In the genomic region with DNA sequence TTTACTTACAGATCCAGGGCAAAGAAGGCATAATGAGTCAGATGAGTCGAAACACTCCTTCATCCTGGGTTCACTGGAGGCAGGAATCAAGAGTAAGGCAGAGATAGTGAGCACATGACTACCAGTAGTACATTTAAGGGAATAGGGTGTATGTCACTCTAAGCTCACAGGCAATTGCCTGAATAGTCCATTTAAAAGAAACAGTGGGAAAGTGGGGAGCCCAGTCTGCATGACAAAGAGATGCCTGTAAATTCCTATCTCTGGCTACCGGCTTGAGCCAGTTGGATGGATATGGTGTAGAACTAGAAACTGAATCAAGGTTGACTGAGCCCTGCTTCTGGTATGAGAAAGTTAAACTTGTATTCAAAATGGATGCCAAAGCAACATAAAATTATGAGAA, we compare ENCODE assay signal across 21 cellular contexts.
DNase-seq lines count a peak whose midpoint lies in the region; ATAC-seq lines count a peak whose summit lies in the region.
"Had no signal": no experiment of that assay in that cellular context is flagged by ENCODE, and none has a peak within 500 bp of the region (broad histone marks: within the 10 kb centered on the region; RNA-seq: fewer than 3 reads in every experiment).

No MANE protein-coding gene starts in this region.

- peak overlapping the region; percentile 65 for H3K4me3 ChIP-seq in HUES64 (ENCODE audit: low read length)

- no peaks in the 10 kb centered on the region for H3K4me1 Mint-ChIP-seq in immature natural killer cell
- H3K4me1 Mint-ChIP-seq in stimulated activated naive B cell treated with anti-CD40 and anti-IgM and Interleukin-4, amounts not matched to agents 10 μg/mL and 1 μg/mL and 100 μg/mL, for 72 hours: no peaks in the 10 kb centered on the region

- no peak overlapping the region for H3K4me3 Mint-ChIP-seq in immature natural killer cell
- no peak overlapping the region for H3K4me3 Mint-ChIP-seq in stimulated activated naive B cell treated with anti-CD40 and anti-IgM and Interleukin-4, amounts not matched to agents 10 μg/mL and 1 μg/mL and 100 μg/mL, for 72 hours
- H3K4me3 Mint-ChIP-seq: CD4-positive, alpha-beta T cell had no signal

- H3K9me3 ChIP-seq in HUES64 (ENCODE audit: insufficient read depth, low read depth, low read length): no peaks in the 10 kb centered on the region
- H3K9me3 ChIP-seq: BE2C had no signal

- ATAC-seq in stimulated activated naive B cell treated with anti-CD40 and anti-IgM and Interleukin-4, amounts not matched to agents 10 μg/mL and 1 μg/mL and 100 μg/mL, for 72 hours (replicated peaks): no peak

- H3K27ac Mint-ChIP-seq in immature natural killer cell: no peak overlapping the region
- no peak overlapping the region for H3K27ac Mint-ChIP-seq in stimulated activated naive B cell treated with anti-CD40 and anti-IgM and Interleukin-4, amounts not matched to agents 10 μg/mL and 1 μg/mL and 100 μg/mL, for 72 hours
- H3K27ac Mint-ChIP-seq: CD4-positive, alpha-beta T cell had no signal

- H3K9me3 Mint-ChIP-seq in immature natural killer cell: peaks cover 0 to 38% (median 9%) of the 10 kb centered on the region in 6 donors
- no peaks in the 10 kb centered on the region for H3K9me3 Mint-ChIP-seq in stimulated activated naive B cell treated with anti-CD40 and anti-IgM and Interleukin-4, amounts not matched to agents 10 μg/mL and 1 μg/mL and 100 μg/mL, for 72 hours

- peaks cover 0 to 3% (median 0%) of the 10 kb centered on the region in 3 donors for H3K36me3 Mint-ChIP-seq in immature natural killer cell
- no peaks in the 10 kb centered on the region for H3K36me3 Mint-ChIP-seq in stimulated activated naive B cell treated with anti-CD40 and anti-IgM and Interleukin-4, amounts not matched to agents 10 μg/mL and 1 μg/mL and 100 μg/mL, for 72 hours

- no peaks in the 10 kb centered on the region for H3K36me3 ChIP-seq in HUES64 (ENCODE audit: insufficient read depth, low read length)
- H3K36me3 ChIP-seq: BE2C had no signal

- peak overlapping the region; percentile 77 for H3K9ac ChIP-seq in HUES64 (ENCODE audit: low read depth, low read length)

- peak; percentile 76 for DNase-seq in ELF-1 (ENCODE audit: low read depth, low spot score)
- peak; percentile 96 for DNase-seq in iPS DF 19.7 (ENCODE audit: low read depth, low spot score)
- DNase-seq in iPS-NIHi7 (ENCODE audit: extremely low spot score): peak; percentile 55
- no peak for DNase-seq in immature natural killer cell
- DNase-seq in NCI-H2081 treated with DMSO at 0.1 percent for 48 hours (lab: John Stamatoyannopoulos, UW): no peak
- no peak for DNase-seq in NCI-H1417 treated with DMSO at 0.1 percent for 48 hours (lab: John Stamatoyannopoulos, UW)
- DNase-seq in stimulated activated naive B cell treated with anti-CD40 and anti-IgM and Interleukin-4, amounts not matched to agents 10 μg/mL and 1 μg/mL and 100 μg/mL, for 72 hours: no peak
- DNase-seq: BE2C; Calu3; CD4-positive, alpha-beta T cell; DMS53; HCEC 1CT; KBM-7; NCI-H1048; NCI-H146; NCI-H2081; NCI-H510A treated with DMSO at 0.1 percent for 48 hours; SHP77 had no signal

- peak overlapping the region; percentile 99 for H3K27ac ChIP-seq in HUES64 (ENCODE audit: low read depth, low read length)
- H3K27ac ChIP-seq: 22Rv1, HL-60 had no signal

- 17% methylated on average over 2 of the region's 2 CpGs for WGBS in HUES64

- no peaks in the 10 kb centered on the region for H3K27me3 Mint-ChIP-seq in immature natural killer cell (ENCODE audit: low read depth in 3 of 3)
- no peaks in the 10 kb centered on the region for H3K27me3 Mint-ChIP-seq in stimulated activated naive B cell treated with anti-CD40 and anti-IgM and Interleukin-4, amounts not matched to agents 10 μg/mL and 1 μg/mL and 100 μg/mL, for 72 hours
- H3K27me3 Mint-ChIP-seq: CD4-positive, alpha-beta T cell had no signal

- no peaks in the 10 kb centered on the region for H3K27me3 ChIP-seq in HUES64 (ENCODE audit: insufficient read depth, low read length)
- H3K27me3 ChIP-seq: BE2C had no signal

- peaks cover 87% of the 10 kb centered on the region for H3K4me1 ChIP-seq in HUES64 (ENCODE audit: insufficient read depth, low read length)
- H3K4me1 ChIP-seq: BE2C had no signal

Comparison
In these comparisons a context has a peak if more than half of its experiments do, and no peak if none do; other contexts are left out.
1. DNase-seq: peak in ELF-1 (single experiment), iPS DF 19.7 (single experiment) and iPS-NIHi7 (single experiment); none in immature natural killer cell (0 of 3), NCI-H2081 treated with DMSO at 0.1 percent for 48 hours (single experiment), NCI-H1417 treated with DMSO at 0.1 percent for 48 hours (single experiment) and stimulated activated naive B cell treated with anti-CD40 and anti-IgM and Interleukin-4, amounts not matched to agents 10 μg/mL and 1 μg/mL and 100 μg/mL, for 72 hours (single experiment).